In genomic region chr3:119223511-119223910, GRCh38 we compare ENCODE assay signal across 36 cellular contexts. TPM values are rescaled to one million over a fixed set of nuclear protein-coding genes. Genes with fewer than 3 reads are reported as not detected.
DNase-seq lines count a peak whose midpoint lies in the region; ATAC-seq, FAIRE-seq and TF ChIP-seq lines count a peak whose summit lies in the region.
"Had no signal": no experiment of that assay in that cellular context is flagged by ENCODE, and none has a peak within 500 bp of the region (broad histone marks: within the 10 kb centered on the region; RNA-seq: fewer than 3 reads in every experiment).

No MANE protein-coding gene starts in this region.

- H3K9ac ChIP-seq in GM12878 (ENCODE audit: control insufficient read depth, insufficient read depth, low read length) = no peak overlapping the region

- H3K27me3 Mint-ChIP-seq in naive thymus-derived CD4-positive, alpha-beta T cell = no peaks in the 10 kb centered on the region
- no peaks in the 10 kb centered on the region for H3K27me3 Mint-ChIP-seq in activated T-helper 2 cell treated with anti-CD3 and anti-CD28 coated beads, Interferon-gamma antibody, Interleukin-2, Interleukin-4, amounts not matched to agents 10 μg/mL and 5 μg/mL and 100 μg/mL, durations not matched to agents 14 hours and 24 hours and 36 hours (ENCODE audit: low read depth)
- H3K27me3 Mint-ChIP-seq: activated CD8-positive, alpha-beta memory T cell treated with anti-CD3 and anti-CD28 coated beads, Interleukin-2, amount 10 ng/mL, durations not matched to agents 7 days and 5 days; CD4-positive, CD25-positive, alpha-beta regulatory T cell; memory B cell; stimulated activated memory B cell treated with anti-CD40 and anti-IgM and Interleukin-4, amounts not matched to agents 10 μg/mL and 1 μg/mL and 100 μg/mL, for 72 hours had no signal

- POLR2A ChIA-PET in GM12878 (lab: Charles Lee) = no interaction called here
- POLR2A ChIA-PET in naive thymus-derived CD4-positive, alpha-beta T cell (lab: Charles Lee) = interaction anchor here (1.3 kb wide), 1 partner anchor 18 kb away, joined by 5 read pairs; the partner anchor contains the start of gene B4GALT4

- no peak for TF ChIP-seq CTCF in GM12878 (IDR thresholded peaks at IDR 0.05 in 2 of 3, conservative IDR thresholded peaks at IDR 0.05 in 1 of 3; ENCODE audit: control insufficient read depth in 2 of 3, extremely low read depth in 1 of 3, insufficient read depth in 1 of 3, low read depth in 3 of 3, low read length in 3 of 3)
- TF ChIP-seq CTCF in right lobe of liver (IDR thresholded peaks at IDR 0.05) = no peak

- peak; percentile 51 for DNase-seq in SIG-M5 treated with dmso at 0.1 percent for 504 hours (lab: John Stamatoyannopoulos, UW; ENCODE audit: unreplicated experiment)
- DNase-seq in SIG-M5 (lab: John Stamatoyannopoulos, UW) = no peak
- DNase-seq in NAMALWA (ENCODE audit: low spot score) = peak; percentile 10
- no peak for DNase-seq in GM12878 (ENCODE audit: low read depth, low spot score)
- no peak for DNase-seq in naive thymus-derived CD4-positive, alpha-beta T cell
- no peak for DNase-seq in right lobe of liver
- DNase-seq in activated T-helper 2 cell treated with anti-CD3 and anti-CD28 coated beads, Interferon-gamma antibody, Interleukin-2, Interleukin-4, amounts not matched to agents 10 μg/mL and 5 μg/mL and 100 μg/mL, durations not matched to agents 14 hours and 24 hours and 36 hours (ENCODE audit: low spot score) = no peak
- no peak for DNase-seq in SK-N-DZ (ENCODE audit: low spot score)
- DNase-seq: activated CD4-positive, CD25-positive, alpha-beta regulatory T cell; activated CD8-positive, alpha-beta memory T cell treated with anti-CD3 and anti-CD28 coated beads, Interleukin-2, amount 10 ng/mL, durations not matched to agents 7 days and 5 days; activated naive CD4-positive, alpha-beta T cell; activated T-cell treated with anti-CD3 and anti-CD28 coated beads, Interleukin-2, amount 50 U/mL, for 48 hours; AML-193; amygdala; CD4-positive, CD25-positive, alpha-beta regulatory T cell; colonic mucosa; effector CD8-positive, alpha-beta T cell; KBM-7; MM.1S; NCI-H1436 treated with DMSO at 0.1 percent for 48 hours; NCI-H345; NCI-H69; pancreas; retina; SJCRH30; upper lobe of right lung had no signal

- SMC1A ChIA-PET in GM12878 (lab: Charles Lee; ENCODE audit: uncharacterized antibody, unreplicated experiment) = interaction anchor here (1.5 kb wide), 1 partner anchor 10 kb away, joined by 3 read pairs; no protein-coding TSS in a partner anchor

- in situ Hi-C loops in GM12878 (cut with MboI) = no loop called here

- TF ChIP-seq EP300 in GM12878 (IDR thresholded peaks at IDR 0.05; ENCODE audit: borderline replicate concordance in 1 of 2, control insufficient read depth in 1 of 2, low read depth in 2 of 2, low read length in 2 of 2) = no peak

- H3K9me3 ChIP-seq in GM12878 (replicated peaks; ENCODE audit: control insufficient read depth, insufficient read depth, low read length) = no peaks in the 10 kb centered on the region
- H3K9me3 ChIP-seq in naive thymus-derived CD4-positive, alpha-beta T cell (ENCODE audit: control insufficient read depth in 2 of 3, low read length in 3 of 3) = no peaks in the 10 kb centered on the region
- H3K9me3 ChIP-seq in right lobe of liver = no peaks in the 10 kb centered on the region
- H3K9me3 ChIP-seq: colonic mucosa, pancreas, SJCRH30, upper lobe of right lung had no signal

- H3K4me2 ChIP-seq in GM12878 (ENCODE audit: control insufficient read depth, insufficient read depth) = no peak overlapping the region

- H3K36me3 ChIP-seq in GM12878 (ENCODE audit: control insufficient read depth in 2 of 2, insufficient read depth in 2 of 2, low read length in 1 of 2) = peaks cover 5 to 17% of the 10 kb centered on the region in 2 experiments
- H3K36me3 ChIP-seq in naive thymus-derived CD4-positive, alpha-beta T cell (ENCODE audit: control insufficient read depth in 2 of 3, insufficient read depth in 3 of 3, low read length in 3 of 3) = peaks cover 4 to 64% (median 22%) of the 10 kb centered on the region in 3 experiments
- H3K36me3 ChIP-seq in right lobe of liver = peaks cover 0 to 41% (median 14%) of the 10 kb centered on the region in 4 donors
- H3K36me3 ChIP-seq: colonic mucosa had no signal

- RAD21 ChIA-PET in GM12878 (lab: Charles Lee; ENCODE audit: unreplicated experiment) = interaction anchor here (1.6 kb wide), 1 partner anchor 18 kb away, joined by 4 read pairs; the partner anchor contains the start of gene B4GALT4

- no peaks in the 10 kb centered on the region for H3K79me2 ChIP-seq in GM12878 (ENCODE audit: control insufficient read depth, insufficient read depth, low read length)

- BruUV-seq in GM12878 (replicated peaks; lab: Mats Ljungman, UMichigan) = TSS peak; percentile 9

- no peaks in the 10 kb centered on the region for H3K27me3 ChIP-seq in GM12878 (replicated peaks in 1 of 2; ENCODE audit: control insufficient read depth in 2 of 2, insufficient read depth in 2 of 2, low read length in 1 of 2)
- H3K27me3 ChIP-seq in naive thymus-derived CD4-positive, alpha-beta T cell (ENCODE audit: control insufficient read depth in 2 of 2, insufficient read depth in 2 of 2, low read length in 2 of 2) = no peaks in the 10 kb centered on the region
- no peaks in the 10 kb centered on the region for H3K27me3 ChIP-seq in right lobe of liver
- H3K27me3 ChIP-seq: colonic mucosa, pancreas, SJCRH30, upper lobe of right lung had no signal

- H3K36me3 Mint-ChIP-seq in naive thymus-derived CD4-positive, alpha-beta T cell = peaks cover 20 to 64% (median 51%) of the 10 kb centered on the region in 5 donors
- peaks cover 55% of the 10 kb centered on the region for H3K36me3 Mint-ChIP-seq in activated T-helper 2 cell treated with anti-CD3 and anti-CD28 coated beads, Interferon-gamma antibody, Interleukin-2, Interleukin-4, amounts not matched to agents 10 μg/mL and 5 μg/mL and 100 μg/mL, durations not matched to agents 14 hours and 24 hours and 36 hours (ENCODE audit: low read depth)

- H3K27ac ChIP-seq in GM12878 (ENCODE audit: control insufficient read depth, insufficient read depth) = no peak overlapping the region
- H3K27ac ChIP-seq in naive thymus-derived CD4-positive, alpha-beta T cell (ENCODE audit: low read depth, low read length) = no peak overlapping the region
- no peak overlapping the region for H3K27ac ChIP-seq in right lobe of liver
- H3K27ac ChIP-seq: colonic mucosa, epithelial cell of prostate, HL-60, pancreas, SJCRH30, skin epidermis had no signal

- TF ChIP-seq POLR2A in GM12878 (IDR thresholded peaks at IDR 0.05; ENCODE audit: low read depth, low read length) (no peak), right lobe of liver (IDR thresholded peaks at IDR 0.05) (no peak)

- no peaks in the 10 kb centered on the region for H4K20me1 ChIP-seq in GM12878 (ENCODE audit: control insufficient read depth, insufficient read depth)

- no peaks in the 10 kb centered on the region for H3K4me1 ChIP-seq in GM12878 (ENCODE audit: control insufficient read depth, insufficient read depth, low read length)
- H3K4me1 ChIP-seq in naive thymus-derived CD4-positive, alpha-beta T cell (ENCODE audit: control insufficient read depth in 2 of 2, insufficient read depth in 2 of 2, low read length in 2 of 2) = peaks cover 9 to 47% of the 10 kb centered on the region in 2 donors
- peaks cover 0 to 15% (median 0%) of the 10 kb centered on the region in 4 donors for H3K4me1 ChIP-seq in right lobe of liver
- H3K4me1 ChIP-seq: SJCRH30, upper lobe of right lung had no signal

- 100% methylated on average over 5 of the region's 5 CpGs for WGBS in GM12878 (ENCODE audit: insufficient coverage, insufficient replicate concordance, low lambda C conversion rate, missing lambda C conversion rate)
- no CpG with 5 or more reads among the region's 5 CpGs for WGBS in right lobe of liver (ENCODE audit: insufficient coverage, low coverage, low lambda C conversion rate, missing lambda C conversion rate)

- H3K27ac Mint-ChIP-seq in naive thymus-derived CD4-positive, alpha-beta T cell = peak overlapping the region in 8 of 9 donors; percentile 12 to 97 (median 92)
- no peak overlapping the region for H3K27ac Mint-ChIP-seq in activated T-helper 2 cell treated with anti-CD3 and anti-CD28 coated beads, Interferon-gamma antibody, Interleukin-2, Interleukin-4, amounts not matched to agents 10 μg/mL and 5 μg/mL and 100 μg/mL, durations not matched to agents 14 hours and 24 hours and 36 hours
- H3K27ac Mint-ChIP-seq: activated CD8-positive, alpha-beta memory T cell treated with anti-CD3 and anti-CD28 coated beads, Interleukin-2, amount 10 ng/mL, durations not matched to agents 7 days and 5 days; memory B cell; stimulated activated memory B cell treated with anti-CD40 and anti-IgM and Interleukin-4, amounts not matched to agents 10 μg/mL and 1 μg/mL and 100 μg/mL, for 72 hours had no signal

- no peak for TF ChIP-seq RAD21 in GM12878 (IDR thresholded peaks at IDR 0.05; ENCODE audit: insufficient read depth, low read depth, low read length)

- H3K4me1 Mint-ChIP-seq in naive thymus-derived CD4-positive, alpha-beta T cell = peaks cover 23 to 93% (median 84%) of the 10 kb centered on the region in 7 donors
- peaks cover 12% of the 10 kb centered on the region for H3K4me1 Mint-ChIP-seq in activated T-helper 2 cell treated with anti-CD3 and anti-CD28 coated beads, Interferon-gamma antibody, Interleukin-2, Interleukin-4, amounts not matched to agents 10 μg/mL and 5 μg/mL and 100 μg/mL, durations not matched to agents 14 hours and 24 hours and 36 hours (ENCODE audit: low read depth)
- H3K4me1 Mint-ChIP-seq: neural crest cell had no signal

- intact Hi-C loops in GM12878 (cut with micrococcal nuclease; ENCODE audit: unreplicated experiment) (no loop called here), right lobe of liver (cut with DNase I) (no loop called here)
- intact Hi-C loops in naive thymus-derived CD4-positive, alpha-beta T cell (cut with micrococcal nuclease) = no loop called here
- intact Hi-C loops in activated T-helper 2 cell treated with anti-CD3 and anti-CD28 coated beads, Interferon-gamma antibody, Interleukin-2, Interleukin-4, amounts not matched to agents 10 μg/mL and 5 μg/mL and 100 μg/mL, durations not matched to agents 14 hours and 24 hours and 36 hours (cut with micrococcal nuclease) = no loop called here

- no peak overlapping the region for H2AFZ ChIP-seq in GM12878 (ENCODE audit: control insufficient read depth, low read depth, low read length)

- peaks cover 0 to 2% (median 0%) of the 10 kb centered on the region in 11 donors for H3K9me3 Mint-ChIP-seq in naive thymus-derived CD4-positive, alpha-beta T cell
- H3K9me3 Mint-ChIP-seq in activated T-helper 2 cell treated with anti-CD3 and anti-CD28 coated beads, Interferon-gamma antibody, Interleukin-2, Interleukin-4, amounts not matched to agents 10 μg/mL and 5 μg/mL and 100 μg/mL, durations not matched to agents 14 hours and 24 hours and 36 hours = no peaks in the 10 kb centered on the region
- H3K9me3 Mint-ChIP-seq: CD4-positive, CD25-positive, alpha-beta regulatory T cell; memory B cell; neural crest cell; stimulated activated memory B cell treated with anti-CD40 and anti-IgM and Interleukin-4, amounts not matched to agents 10 μg/mL and 1 μg/mL and 100 μg/mL, for 72 hours had no signal

- no peak for ATAC-seq in GM12878
- no peak for ATAC-seq in naive thymus-derived CD4-positive, alpha-beta T cell
- ATAC-seq in right lobe of liver = no peak
- ATAC-seq: activated CD8-positive, alpha-beta memory T cell treated with anti-CD3 and anti-CD28 coated beads, Interleukin-2, amount 10 ng/mL, durations not matched to agents 7 days and 5 days; pancreas; stimulated activated memory B cell treated with anti-CD40 and anti-IgM and Interleukin-4, amounts not matched to agents 10 μg/mL and 1 μg/mL and 100 μg/mL, for 72 hours; upper lobe of right lung had no signal

- H3K4me3 ChIP-seq in GM12878 (no peak overlapping the region), right lobe of liver (no peak overlapping the region)
- no peak overlapping the region for H3K4me3 ChIP-seq in naive thymus-derived CD4-positive, alpha-beta T cell (ENCODE audit: low read length)
- H3K4me3 ChIP-seq: colonic mucosa, pancreas, SJCRH30, skin epidermis, upper lobe of right lung had no signal

- no peak for FAIRE-seq in GM12878 (lab: Jason Lieb, UNC)
- FAIRE-seq: A204.1, H54, pancreas had no signal

- CTCF ChIA-PET in GM12878 (lab: Yijun Ruan, JAX) = interaction anchor here (3.1 kb wide), 1 partner anchor 17 kb away, joined by 17 read pairs; the partner anchor contains the start of gene B4GALT4
- CTCF ChIA-PET in naive thymus-derived CD4-positive, alpha-beta T cell (lab: Charles Lee) = interaction anchor here (0.9 to 2.2 kb wide), 2 partner anchors 18 kb away, joined by 3 to 14 read pairs; partner anchors contain the start of gene B4GALT4

- peak overlapping the region in 1 of 10 donors; percentile 48 for H3K4me3 Mint-ChIP-seq in naive thymus-derived CD4-positive, alpha-beta T cell
- H3K4me3 Mint-ChIP-seq in activated T-helper 2 cell treated with anti-CD3 and anti-CD28 coated beads, Interferon-gamma antibody, Interleukin-2, Interleukin-4, amounts not matched to agents 10 μg/mL and 5 μg/mL and 100 μg/mL, durations not matched to agents 14 hours and 24 hours and 36 hours (ENCODE audit: low read depth) = no peak overlapping the region
- H3K4me3 Mint-ChIP-seq: activated CD8-positive, alpha-beta memory T cell treated with anti-CD3 and anti-CD28 coated beads, Interleukin-2, amount 10 ng/mL, durations not matched to agents 7 days and 5 days; CD4-positive, CD25-positive, alpha-beta regulatory T cell; memory B cell; neural crest cell; stimulated activated memory B cell treated with anti-CD40 and anti-IgM and Interleukin-4, amounts not matched to agents 10 μg/mL and 1 μg/mL and 100 μg/mL, for 72 hours had no signal

RNA-seq across cellular contexts. Expression of gene B4GALT4, which starts 17.2 kb away (rescaled TPM):
- 13.1 and 14.1 TPM in 2 replicates for total RNA-seq in GM12878 (2013; cell fraction: nucleolus; rRNA removed)
- total RNA-seq in GM12878 (2014; rRNA removed) (10.8 and 11.9 TPM in 2 replicates), GM12878 (2014; rRNA removed; fragmentation: Illumina TruSeq; extraction: Trizol) (10.6 and 11.7 TPM in 2 replicates), GM12878 (2021) (12.4 and 13.0 TPM in 2 replicates), right lobe of liver (10 to 100 TPM in 2 of 6 experiments, 1 to 10 TPM in 4; 7.8 to 10.9 (median 8.9) TPM)
- polyA plus RNA-seq in GM12878 (2011; ENCODE audit: low read depth) = 11.0 TPM
- polyA plus RNA-seq in GM12878 (2011; rRNA removed) (16.6 and 18.7 TPM in 2 replicates), GM12878 (2014; fragmentation: Illumina TruSeq; extraction: Trizol) (8.8 and 12.9 TPM in 2 replicates), GM12878 (2014; fragmentation: Nextera tagmentation; extraction: Ambion mirVana) (10 to 100 TPM; 13.8 to 15.4 TPM), GM12878 (2014; rRNA removed) (9.0 and 11.7 TPM in 2 replicates), GM12878 (2016; fragmentation: Nextera tagmentation; extraction: Ambion mirVana) (10 to 100 TPM; 15.6 to 16.7 TPM)
- 7.2 TPM in 2 replicates for polyA plus RNA-seq in GM12878 (2011; cell fraction: cytosol; rRNA removed)
- polyA plus RNA-seq in GM12878 (2011; cell fraction: nucleus; rRNA removed) = 8.5 and 9.3 TPM in 2 replicates
- polyA plus RNA-seq in GM12878 (2012) = 12.1 and 12.9 TPM in 2 replicates
- polyA minus RNA-seq in GM12878 (2011; rRNA and poly(A)+ RNA removed) = 9.0 and 10.0 TPM in 2 replicates
- 3.6 and 4.1 TPM in 2 replicates for polyA minus RNA-seq in GM12878 (2011; cell fraction: cytosol; rRNA and poly(A)+ RNA removed)
- 5.3 and 6.8 TPM in 2 replicates for polyA minus RNA-seq in GM12878 (2011; cell fraction: nucleus; rRNA and poly(A)+ RNA removed)
- total RNA-seq in naive thymus-derived CD4-positive, alpha-beta T cell = 10 to 100 TPM; 18.0 to 39.8 (median 31.9) TPM
- polyA plus RNA-seq in naive thymus-derived CD4-positive, alpha-beta T cell = 10 to 100 TPM; 17.9 to 29.6 TPM
- total RNA-seq in activated T-helper 2 cell treated with anti-CD3 and anti-CD28 coated beads, Interferon-gamma antibody, Interleukin-2, Interleukin-4, amounts not matched to agents 10 μg/mL and 5 μg/mL and 100 μg/mL, durations not matched to agents 14 hours and 24 hours and 36 hours = 17.2 and 20.1 TPM in 2 replicates
- 14.4 and 20.8 TPM in 2 replicates for polyA plus RNA-seq in SK-N-DZ (2014; cell fraction: cytosol; rRNA removed)
- polyA plus RNA-seq in SK-N-DZ (2014; cell fraction: nucleus; rRNA removed) = 7.8 and 19.4 TPM in 2 replicates

RNA-seq across cellular contexts. Expression of gene UPK1B, which starts 50.1 kb away (rescaled TPM):
- not detected in 2 replicates for total RNA-seq in GM12878 (2013; cell fraction: nucleolus; rRNA removed)
- total RNA-seq in GM12878 (2014; rRNA removed) = not detected in 2 replicates
- total RNA-seq in GM12878 (2014; rRNA removed; fragmentation: Illumina TruSeq; extraction: Trizol) = not detected in 2 replicates
- not detected in 2 replicates for total RNA-seq in GM12878 (2021)
- not detected for polyA plus RNA-seq in GM12878 (2011; ENCODE audit: low read depth)
- polyA plus RNA-seq in GM12878 (2011; rRNA removed) = not detected in 2 replicates
- polyA plus RNA-seq in GM12878 (2011; cell fraction: cytosol; rRNA removed) = not detected in 2 replicates
- not detected in 2 replicates for polyA plus RNA-seq in GM12878 (2011; cell fraction: nucleus; rRNA removed)
- polyA plus RNA-seq in GM12878 (2012) = not detected in 2 replicates
- not detected in 2 replicates for polyA plus RNA-seq in GM12878 (2014; fragmentation: Illumina TruSeq; extraction: Trizol)
- not detected for polyA plus RNA-seq in GM12878 (2014; fragmentation: Nextera tagmentation; extraction: Ambion mirVana)
- polyA plus RNA-seq in GM12878 (2014; rRNA removed) = not detected in 2 replicates
- not detected for polyA plus RNA-seq in GM12878 (2016; fragmentation: Nextera tagmentation; extraction: Ambion mirVana)
- polyA minus RNA-seq in GM12878 (2011; rRNA and poly(A)+ RNA removed) = not detected in 2 replicates
- polyA minus RNA-seq in GM12878 (2011; cell fraction: cytosol; rRNA and poly(A)+ RNA removed) = not detected in 2 replicates
- polyA minus RNA-seq in GM12878 (2011; cell fraction: nucleus; rRNA and poly(A)+ RNA removed) = not detected in 2 replicates
- not detected for total RNA-seq in naive thymus-derived CD4-positive, alpha-beta T cell
- polyA plus RNA-seq in naive thymus-derived CD4-positive, alpha-beta T cell = 1 to 10 TPM in 1 of 2 donors, under 1 TPM in 1; 0.11 to 1.3 TPM
- total RNA-seq in right lobe of liver = under 1 TPM in 1 of 6 experiments, not detected in 5; 0.20 TPM
- total RNA-seq in activated T-helper 2 cell treated with anti-CD3 and anti-CD28 coated beads, Interferon-gamma antibody, Interleukin-2, Interleukin-4, amounts not matched to agents 10 μg/mL and 5 μg/mL and 100 μg/mL, durations not matched to agents 14 hours and 24 hours and 36 hours = not detected in 2 replicates
- polyA plus RNA-seq in SK-N-DZ (2014; cell fraction: cytosol; rRNA removed) = not detected in 2 replicates
- not detected in 2 replicates for polyA plus RNA-seq in SK-N-DZ (2014; cell fraction: nucleus; rRNA removed)
- total RNA-seq: activated CD8-positive, alpha-beta memory T cell treated with anti-CD3 and anti-CD28 coated beads, Interleukin-2, amount 10 ng/mL, durations not matched to agents 7 days and 5 days; CD4-positive, CD25-positive, alpha-beta regulatory T cell; colonic mucosa; Daoy; neural crest cell; SJCRH30; T-helper 1 cell treated with Interleukin-12 subunit alpha and Interleukin-12 subunit beta and Interleukin-4 antibody, amounts not matched to agents 30 ng/mL and 1 ng/mL, for 36 hours had no signal
- polyA plus RNA-seq: CD4-positive, CD25-positive, alpha-beta regulatory T cell had no signal

Comparison
In these comparisons a context has a peak if more than half of its experiments do, and no peak if none do; other contexts are left out.
1. DNase-seq: peak in SIG-M5 treated with dmso at 0.1 percent for 504 hours (single experiment) and NAMALWA (single experiment); none in SIG-M5 (single experiment), GM12878 (single experiment), naive thymus-derived CD4-positive, alpha-beta T cell (0 of 9), right lobe of liver (0 of 3), activated T-helper 2 cell treated with anti-CD3 and anti-CD28 coated beads, Interferon-gamma antibody, Interleukin-2, Interleukin-4, amounts not matched to agents 10 μg/mL and 5 μg/mL and 100 μg/mL, durations not matched to agents 14 hours and 24 hours and 36 hours (single experiment) and SK-N-DZ (single experiment).